31 cellular contexts compared by ENCODE assay signal in the genomic region with DNA sequence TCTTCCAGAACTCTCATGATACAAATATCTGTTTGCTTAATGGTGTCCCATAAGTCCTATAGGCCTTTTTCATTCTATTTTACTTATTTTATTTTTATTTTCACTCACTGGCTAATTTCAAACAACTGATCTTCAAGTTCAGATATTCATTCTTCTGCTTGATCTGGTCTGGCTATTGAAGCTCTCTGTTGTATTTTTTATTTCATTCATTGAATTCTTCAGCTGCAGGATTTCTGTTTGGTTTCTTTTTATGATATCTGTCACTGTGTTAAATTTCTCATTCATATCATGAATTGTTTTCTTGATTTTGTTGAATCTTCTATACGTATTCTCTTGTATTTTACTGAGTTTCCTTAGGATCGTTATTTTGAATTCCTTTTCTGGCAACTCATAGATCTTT. TPM values are rescaled to one million over a fixed set of nuclear protein-coding genes. Genes with fewer than 3 reads are reported as not detected.
"Had no signal": no experiment of that assay in that cellular context is flagged by ENCODE, and none has a peak within 500 bp of the region (broad histone marks: within the 10 kb centered on the region; RNA-seq: fewer than 3 reads in every experiment).

No MANE protein-coding gene starts in this region.

- H3K4me3 ChIP-seq: stomach, suprapubic skin, testis, thoracic aorta, thyroid gland, tibial artery, transverse colon, upper lobe of left lung, upper lobe of right lung, uterus, vagina had no signal

- DNase-seq: stimulated activated CD4-positive, alpha-beta T cell treated with anti-CD3 and anti-CD28 coated beads, Interleukin-2, amount 100 ng/mL, for 48 hours; stimulated activated CD4-positive, alpha-beta T cell treated with anti-CD3 and anti-CD28 coated beads, Interleukin-4, amount 100 ng/mL, for 1 hour; stimulated activated CD4-positive, alpha-beta T cell treated with anti-CD3 and anti-CD28 coated beads, Interleukin-4, amount 100 ng/mL, for 24 hours; stimulated activated CD4-positive, alpha-beta T cell treated with anti-CD3 and anti-CD28 coated beads, Interleukin-4, amount 100 ng/mL, for 4 hours; stimulated activated CD8-positive, alpha-beta memory T cell treated with anti-CD3 and anti-CD28 coated beads, Interleukin-4, amount 100 ng/mL, for 48 hours; stimulated activated naive B cell treated with anti-CD40 and anti-IgM and Interleukin-4, amounts not matched to agents 10 μg/mL and 1 μg/mL and 100 μg/mL, for 72 hours; stimulated activated naive CD4-positive, alpha-beta T cell; stimulated activated naive CD4-positive, alpha-beta T cell treated with Interleukin-2 at 50 U/mL for 16 hours; stimulated activated naive CD8-positive, alpha-beta T cell treated with anti-CD3 and anti-CD28 coated beads, Interleukin-15, amount 100 ng/mL, for 72 hours; stimulated activated naive CD8-positive, alpha-beta T cell treated with anti-CD3 and anti-CD28 coated beads, Interleukin-15, Interleukin-2, amounts not matched to agents 100 U/mL and 50 U/mL, for 24 hours; stomach; substantia nigra; testis; thyroid gland; tibial artery; transverse colon; trophoblast cell; upper lobe of left lung; upper lobe of right lung; uterus had no signal

- H3K27me3 ChIP-seq: testis, thyroid gland, tibial artery, transverse colon, upper lobe of left lung, upper lobe of right lung, uterus, vagina had no signal

- FAIRE-seq: urothelium cell line had no signal

- ATAC-seq: stimulated activated effector memory CD8-positive, alpha-beta T cell treated with anti-CD3 and anti-CD28 coated beads, Interleukin-12 subunit alpha, Interleukin-12 subunit beta, amount 100 ng/mL, for 72 hours; stimulated activated memory B cell treated with anti-CD40 and anti-IgM and Interleukin-4, amounts not matched to agents 10 μg/mL and 1 μg/mL and 100 μg/mL, for 72 hours; stimulated activated naive B cell treated with anti-CD40 and anti-IgM and Interleukin-4, amounts not matched to agents 10 μg/mL and 1 μg/mL and 100 μg/mL, for 72 hours; stimulated activated naive CD8-positive, alpha-beta T cell treated with anti-CD3 and anti-CD28 coated beads, Interleukin-15, amount 100 ng/mL, for 72 hours; stimulated activated naive CD8-positive, alpha-beta T cell treated with anti-CD3 and anti-CD28 coated beads, Interleukin-15, Interleukin-2, amounts not matched to agents 100 U/mL and 50 U/mL, for 24 hours; upper lobe of right lung had no signal

- H3K4me1 ChIP-seq: stomach, suprapubic skin, testis, thyroid gland, tibial artery, transverse colon, upper lobe of left lung, upper lobe of right lung, uterus, vagina had no signal

- H3K27ac ChIP-seq: stomach, suprapubic skin, testis, thoracic aorta, thyroid gland, tibial artery, transverse colon, upper lobe of left lung, upper lobe of right lung, uterus, vagina had no signal

- H3K36me3 ChIP-seq: stomach, suprapubic skin, thoracic aorta, thyroid gland, tibial artery, transverse colon, upper lobe of left lung, upper lobe of right lung, uterus, vagina had no signal

- H3K9me3 ChIP-seq: testis, thyroid gland, vagina had no signal

RNA-seq across cellular contexts. Expression of gene OR10A3, which starts 2.6 kb away (rescaled TPM):
- total RNA-seq: stomach, subcutaneous adipose tissue, suprapubic skin, temporal lobe, thoracic aorta, thyroid gland, transverse colon, upper lobe of left lung, upper lobe of right lung, ureter, urinary bladder, uterus, vagina had no signal
- polyA plus RNA-seq: stomach, thymus, urinary bladder had no signal

RNA-seq across cellular contexts. Expression of gene OR10A6, which starts 13.1 kb away (rescaled TPM):
- total RNA-seq: subcutaneous adipose tissue, temporal lobe, testis, thoracic aorta, thyroid gland, transverse colon, upper lobe of left lung, upper lobe of right lung, ureter, urinary bladder, uterus, vagina had no signal
- polyA plus RNA-seq: stomach, urinary bladder had no signal

RNA-seq across cellular contexts. Expression of gene NLRP10, which starts 21.1 kb away (rescaled TPM):
- total RNA-seq: stomach, subcutaneous adipose tissue, temporal lobe, testis, thyroid gland, transverse colon, upper lobe of left lung, upper lobe of right lung, ureter, urinary bladder, uterus, vagina had no signal
- polyA plus RNA-seq: stomach, urinary bladder had no signal
